Comparison of ENCODE assay signal across 10 cellular contexts in the genomic region with DNA sequence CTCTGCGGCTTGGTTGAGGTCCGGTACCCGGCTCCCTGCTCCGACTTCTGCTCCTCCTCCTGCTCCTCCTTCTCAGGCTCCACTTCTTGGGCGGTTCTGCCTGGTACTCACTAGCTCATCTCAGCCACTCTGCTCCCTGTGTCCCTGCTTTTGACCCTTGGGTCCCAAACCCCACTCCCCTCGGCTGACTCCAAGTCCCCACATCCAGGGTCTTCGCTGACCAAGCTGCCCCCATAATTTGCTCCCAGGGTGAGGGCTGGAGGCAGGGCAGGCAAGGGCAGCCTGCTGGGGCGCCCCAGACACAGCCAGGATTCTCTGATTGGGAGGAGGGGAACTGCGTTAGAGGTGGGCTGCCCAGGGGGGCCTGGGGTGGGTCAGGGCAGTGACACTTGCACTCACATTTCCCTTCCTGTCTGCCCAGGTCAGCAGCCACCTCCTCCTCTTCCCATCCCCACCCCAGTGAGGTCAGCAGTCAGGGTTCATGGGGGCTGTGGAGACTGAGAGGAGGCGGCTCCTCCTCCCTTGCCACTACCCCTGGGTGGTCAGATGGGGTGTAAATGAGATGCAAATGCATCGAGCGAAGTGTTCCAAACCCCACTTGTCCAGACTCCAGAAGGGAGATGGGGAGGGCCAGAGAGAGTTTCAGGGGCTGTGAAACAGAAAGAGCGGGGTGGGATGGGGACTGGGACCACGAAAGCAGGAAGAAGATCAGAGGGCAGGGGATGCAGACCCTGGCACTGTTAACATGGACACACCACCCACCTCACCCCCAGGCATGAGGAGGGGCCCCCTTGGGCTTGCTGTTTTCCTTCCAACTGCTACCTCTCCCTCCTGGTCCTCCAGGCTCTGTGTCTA. TPM values are rescaled to one million over a fixed set of nuclear protein-coding genes. Genes with fewer than 3 reads are reported as not detected.
DNase-seq lines count a peak whose midpoint lies in the region; ATAC-seq, FAIRE-seq and TF ChIP-seq lines count a peak whose summit lies in the region.
"Had no signal": no experiment of that assay in that cellular context is flagged by ENCODE, and none has a peak within 500 bp of the region (broad histone marks: within the 10 kb centered on the region; RNA-seq: fewer than 3 reads in every experiment).

No MANE protein-coding gene starts in this region.

- peaks cover 23% of the 10 kb centered on the region for H3K79me2 ChIP-seq in astrocyte (ENCODE audit: insufficient read depth, low read length)

- H3K9me3 ChIP-seq in astrocyte (ENCODE audit: insufficient read depth, low read depth, low read length) (no peaks in the 10 kb centered on the region), mesodermal cell (ENCODE audit: control insufficient read depth, low read length) (no peaks in the 10 kb centered on the region), thyroid gland (no peaks in the 10 kb centered on the region)
- H3K9me3 ChIP-seq: BLaER1 treated with 17β-estradiol and CSF1 and Interleukin-3, amounts not matched to agents 10 nM and 100 nM; SJSA1 had no signal

- H4K20me1 ChIP-seq in astrocyte (ENCODE audit: insufficient read depth, low read length): peaks cover 55% of the 10 kb centered on the region

- H3K9ac ChIP-seq in astrocyte (ENCODE audit: low read length): peak overlapping the region; percentile 92

- H3K27ac ChIP-seq in astrocyte (ENCODE audit: low read depth, low read length): no peak overlapping the region
- no peak overlapping the region for H3K27ac ChIP-seq in mesodermal cell (ENCODE audit: low read depth, low read length, severe bottlenecking)
- peak overlapping the region in 1 of 3 donors; percentile 91 for H3K27ac ChIP-seq in thyroid gland
- H3K27ac ChIP-seq: BLaER1 treated with 17β-estradiol and CSF1 and Interleukin-3, amounts not matched to agents 10 nM and 100 nM; SJSA1 had no signal

- 35 to 37% methylated on average over 6 to 8 of the region's 14 CpGs for WGBS in mesodermal cell (ENCODE audit: insufficient coverage in 2 of 2), 2 experiments
- WGBS in thyroid gland, 2 donors: 49 to 54% methylated on average over 12 to 14 of the region's 14 CpGs

- H3K27ac Mint-ChIP-seq in astrocyte (ENCODE audit: unreplicated experiment): peak overlapping the region; percentile 55

- TF ChIP-seq POLR2A in thyroid gland (IDR thresholded peaks at IDR 0.05): no peak
- no peak for TF ChIP-seq POLR2A in GM12891 (IDR thresholded peaks at IDR 0.05; ENCODE audit: low read depth, low read length)

- peaks cover 49% of the 10 kb centered on the region for H3K4me1 ChIP-seq in astrocyte (ENCODE audit: insufficient read depth, low read length)
- H3K4me1 ChIP-seq in mesodermal cell (ENCODE audit: control insufficient read depth, insufficient read depth, low read length, poor library complexity, severe bottlenecking): peaks cover 40% of the 10 kb centered on the region
- H3K4me1 ChIP-seq in thyroid gland: peaks cover 42 to 72% of the 10 kb centered on the region in 2 donors

- H3K36me3 ChIP-seq in astrocyte (ENCODE audit: insufficient read depth, low read length) (peaks cover 6% of the 10 kb centered on the region), mesodermal cell (ENCODE audit: control insufficient read depth, insufficient read depth, low read length) (peaks cover 9% of the 10 kb centered on the region), thyroid gland (no peaks in the 10 kb centered on the region)

- H3K4me2 ChIP-seq in astrocyte (ENCODE audit: low read length): peak overlapping the region; percentile 90

- FAIRE-seq in astrocyte (lab: Jason Lieb, UNC) (no peak), GM12891 (lab: Jason Lieb, UNC) (no peak)

- H3K27me3 ChIP-seq in astrocyte (ENCODE audit: insufficient read depth, low read length) (no peaks in the 10 kb centered on the region), thyroid gland (no peaks in the 10 kb centered on the region)
- H3K27me3 ChIP-seq: SJSA1 had no signal

- no peaks in the 10 kb centered on the region for H3K36me3 Mint-ChIP-seq in activated T-cell treated with anti-CD3 and anti-CD28 coated beads, Interleukin-2, amount 50 U/mL, for 4 hours (ENCODE audit: insufficient read depth)
- peaks cover 5% of the 10 kb centered on the region for H3K36me3 Mint-ChIP-seq in astrocyte (ENCODE audit: low read depth, unreplicated experiment)

- H3K9me3 Mint-ChIP-seq in activated T-cell treated with anti-CD3 and anti-CD28 coated beads, Interleukin-2, amount 50 U/mL, for 4 hours: no peaks in the 10 kb centered on the region
- H3K9me3 Mint-ChIP-seq in astrocyte (ENCODE audit: unreplicated experiment): no peaks in the 10 kb centered on the region

- H3K4me3 ChIP-seq in astrocyte (ENCODE audit: insufficient read depth, low read depth, low read length): no peak overlapping the region
- H3K4me3 ChIP-seq in mesodermal cell (ENCODE audit: extremely low read depth, insufficient read depth, low read length, poor library complexity, severe bottlenecking): peak overlapping the region; percentile 56
- H3K4me3 ChIP-seq in thyroid gland (replicated peaks in 1 of 3): no peak overlapping the region

- peak overlapping the region; percentile 55 for H3K4me3 Mint-ChIP-seq in activated T-cell treated with anti-CD3 and anti-CD28 coated beads, Interleukin-2, amount 50 U/mL, for 4 hours
- peak overlapping the region; percentile 97 for H3K4me3 Mint-ChIP-seq in astrocyte (ENCODE audit: unreplicated experiment)

- intact Hi-C loops in thyroid gland (cut with DNase I): no loop called here

- no peak overlapping the region for H2AFZ ChIP-seq in astrocyte (ENCODE audit: low read depth, low read length)

- H3K27me3 Mint-ChIP-seq in activated T-cell treated with anti-CD3 and anti-CD28 coated beads, Interleukin-2, amount 50 U/mL, for 4 hours (ENCODE audit: low read depth): peaks cover 41% of the 10 kb centered on the region
- no peaks in the 10 kb centered on the region for H3K27me3 Mint-ChIP-seq in astrocyte (ENCODE audit: low read depth, unreplicated experiment)

- no peak for ATAC-seq in activated T-cell treated with anti-CD3 and anti-CD28 coated beads, Interleukin-2, amount 50 U/mL, for 4 hours

- no peak for DNase-seq in activated T-cell treated with anti-CD3 and anti-CD28 coated beads, Interleukin-2, amount 50 U/mL, for 4 hours
- no peak for DNase-seq in activated T-cell treated with anti-CD3 and anti-CD28 coated beads for 4 hours
- no peak for DNase-seq in astrocyte (ENCODE audit: low read depth)
- peak; percentile 33 to 36 for DNase-seq in thyroid gland
- DNase-seq in activated CD4-positive, alpha-beta T cell treated with anti-CD3 and anti-CD28 coated beads for 4 hours: no peak
- no peak for DNase-seq in NAMALWA (ENCODE audit: low spot score)
- no peak for DNase-seq in GM12891 (ENCODE audit: insufficient read length, low spot score)

- peaks cover 40% of the 10 kb centered on the region for H3K4me1 Mint-ChIP-seq in activated T-cell treated with anti-CD3 and anti-CD28 coated beads, Interleukin-2, amount 50 U/mL, for 4 hours (ENCODE audit: low read depth)
- H3K4me1 Mint-ChIP-seq in astrocyte (ENCODE audit: low read depth, unreplicated experiment): peaks cover 20% of the 10 kb centered on the region

- TF ChIP-seq CTCF in astrocyte (IDR thresholded peaks at IDR 0.05; ENCODE audit: insufficient read depth, low read depth, low read length): no peak
- TF ChIP-seq CTCF in thyroid gland (IDR thresholded peaks at IDR 0.05): no peak

TF ChIP-seq in GM12891, 5 proteins besides CTCF, POLR2A, EP300 and RAD21:
- no peak for TF ChIP-seq PAX5 (IDR thresholded peaks at IDR 0.05; ENCODE audit: insufficient read depth, low read length, severe bottlenecking)
- TF ChIP-seq POU2F2 (IDR thresholded peaks at IDR 0.05; ENCODE audit: low read depth, low read length): no peak
- TF ChIP-seq POLR2AphosphoS5 (IDR thresholded peaks at IDR 0.05; ENCODE audit: low read depth, low read length): no peak
- TF ChIP-seq SPI1 (IDR thresholded peaks at IDR 0.05; ENCODE audit: low read depth, low read length): no peak
- no peak for TF ChIP-seq TAF1 (IDR thresholded peaks at IDR 0.05; ENCODE audit: low read depth, low read length)

RNA-seq across cellular contexts. Expression of gene SMARCD3, which starts 2.1 kb away (rescaled TPM):
- 1 to 10 TPM; 1.7 to 2.5 (median 2.0) TPM for total RNA-seq in activated T-cell treated with anti-CD3 and anti-CD28 coated beads, Interleukin-2, amount 50 U/mL, for 4 hours
- total RNA-seq in astrocyte: 47.7 and 50.0 TPM in 2 replicates
- 27.6 TPM for polyA plus RNA-seq in mesodermal cell (2013, experiment 1 of 2)
- polyA plus RNA-seq in mesodermal cell (2013, experiment 2 of 2): 24.5 TPM
- 10 to 100 TPM; 42.2 to 56.7 (median 47.2) TPM for total RNA-seq in thyroid gland
- polyA plus RNA-seq in GM12891 (2012; ENCODE audit: low read depth, missing spikeins): 4.5 TPM

RNA-seq across cellular contexts. Expression of gene CHPF2, which starts 14.1 kb away (rescaled TPM):
- 10 to 100 TPM; 51.6 to 66.3 (median 51.8) TPM for total RNA-seq in activated T-cell treated with anti-CD3 and anti-CD28 coated beads, Interleukin-2, amount 50 U/mL, for 4 hours
- total RNA-seq in astrocyte: 84.7 and 101 TPM in 2 replicates
- polyA plus RNA-seq in mesodermal cell (2013, experiment 1 of 2): 32.9 TPM
- 31.6 TPM for polyA plus RNA-seq in mesodermal cell (2013, experiment 2 of 2)
- total RNA-seq in thyroid gland: 10 to 100 TPM; 33.9 to 82.4 (median 58.7) TPM
- 17.7 TPM for polyA plus RNA-seq in GM12891 (2012; ENCODE audit: low read depth, missing spikeins)

RNA-seq across cellular contexts. Expression of gene ABCF2, which starts 19.4 kb away (rescaled TPM):
- 100 to 1,000 TPM; 144 to 151 (median 146) TPM for total RNA-seq in activated T-cell treated with anti-CD3 and anti-CD28 coated beads, Interleukin-2, amount 50 U/mL, for 4 hours
- total RNA-seq in astrocyte: 53.2 and 54.3 TPM in 2 replicates
- polyA plus RNA-seq in mesodermal cell (2013, experiment 1 of 2): 38.7 TPM
- polyA plus RNA-seq in mesodermal cell (2013, experiment 2 of 2): 33.6 TPM
- total RNA-seq in thyroid gland: 10 to 100 TPM; 23.8 to 39.4 (median 34.1) TPM
- 29.6 TPM for polyA plus RNA-seq in GM12891 (2012; ENCODE audit: low read depth, missing spikeins)

RNA-seq across cellular contexts. Expression of gene H2BK1, which starts 36.1 kb away (rescaled TPM):
- not detected for total RNA-seq in activated T-cell treated with anti-CD3 and anti-CD28 coated beads, Interleukin-2, amount 50 U/mL, for 4 hours
- not detected in 2 replicates for total RNA-seq in astrocyte
- polyA plus RNA-seq in mesodermal cell (2013, experiment 1 of 2): not detected
- not detected for polyA plus RNA-seq in mesodermal cell (2013, experiment 2 of 2)
- not detected for total RNA-seq in thyroid gland
- polyA plus RNA-seq in GM12891 (2012; ENCODE audit: low read depth, missing spikeins): not detected
- total RNA-seq: SJSA1 had no signal

RNA-seq across cellular contexts. Expression of gene ASB10, which starts 59.3 kb away (rescaled TPM):
- total RNA-seq in activated T-cell treated with anti-CD3 and anti-CD28 coated beads, Interleukin-2, amount 50 U/mL, for 4 hours: not detected
- total RNA-seq in astrocyte (not detected in 2 replicates), thyroid gland (not detected)
- not detected for polyA plus RNA-seq in mesodermal cell (2013, experiment 1 of 2)
- not detected for polyA plus RNA-seq in mesodermal cell (2013, experiment 2 of 2)
- polyA plus RNA-seq in GM12891 (2012; ENCODE audit: low read depth, missing spikeins): not detected
- total RNA-seq: SJSA1 had no signal

Comparison
In these comparisons a context has a peak if more than half of its experiments do, and no peak if none do; other contexts are left out.
1. DNase-seq: peak in thyroid gland (2 of 2); none in activated T-cell treated with anti-CD3 and anti-CD28 coated beads, Interleukin-2, amount 50 U/mL, for 4 hours (single experiment), activated T-cell treated with anti-CD3 and anti-CD28 coated beads for 4 hours (single experiment), astrocyte (single experiment), activated CD4-positive, alpha-beta T cell treated with anti-CD3 and anti-CD28 coated beads for 4 hours (0 of 2), NAMALWA (single experiment) and GM12891 (single experiment).
2. RNA of gene SMARCD3, which starts 2.1 kb away (total RNA-seq): 47.7 to 50.0 TPM in astrocyte and 42.2 to 56.7 TPM in thyroid gland; 1.7 to 2.5 TPM in activated T-cell treated with anti-CD3 and anti-CD28 coated beads, Interleukin-2, amount 50 U/mL, for 4 hours; every median in the first group is over 10 times any median in the second.